Comparison of ENCODE assay signal across 19 cellular contexts in the genomic region with DNA sequence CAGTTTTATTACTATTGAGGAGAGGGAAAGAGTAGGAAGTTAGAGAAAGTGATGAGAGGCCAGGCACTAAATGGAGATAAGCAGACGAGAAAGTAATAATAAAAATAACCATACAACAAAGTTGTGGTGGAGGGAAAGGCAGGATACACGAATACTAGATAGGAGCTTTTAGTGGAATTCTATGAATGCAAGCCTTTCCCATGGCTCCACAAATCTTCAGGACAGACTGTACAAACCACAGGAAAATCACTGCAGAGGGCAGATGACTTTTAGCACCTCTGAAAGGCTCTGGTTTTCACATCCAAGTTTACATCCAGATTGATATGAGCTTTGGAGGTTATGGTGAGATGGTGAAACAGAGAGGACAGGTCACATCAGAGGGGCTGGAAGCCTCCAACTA. TPM values are rescaled to one million over a fixed set of nuclear protein-coding genes. Genes with fewer than 3 reads are reported as not detected.
DNase-seq lines count a peak whose midpoint lies in the region; TF ChIP-seq lines count a peak whose summit lies in the region.
"Had no signal": no experiment of that assay in that cellular context is flagged by ENCODE, and none has a peak within 500 bp of the region (broad histone marks: within the 10 kb centered on the region; RNA-seq: fewer than 3 reads in every experiment).

No MANE protein-coding gene starts in this region.

- POLR2A ChIA-PET in RWPE1 (lab: Yijun Ruan, JAX; ENCODE audit: low non-redundant PET) = no interaction called here

- H3K27me3 ChIP-seq in brain microvascular endothelial cell (replicated peaks) (no peaks in the 10 kb centered on the region), mesenchymal stem cell (ENCODE audit: control insufficient read depth in 1 of 2, insufficient read depth in 1 of 2, low read length in 2 of 2) (no peaks in the 10 kb centered on the region), HAP-1 (ENCODE audit: low read depth) (no peaks in the 10 kb centered on the region)

- in situ Hi-C loops in brain microvascular endothelial cell (cut with HindIII; ENCODE audit: low pct_ligation_motif_present, low sequenced_read_pairs) (no loop called here), HAP-1 (cut with MboI; ENCODE audit: low sequenced_read_pairs) (no loop called here)

- no peak overlapping the region for H3K4ac ChIP-seq in mesenchymal stem cell (ENCODE audit: low read depth in 1 of 2, low read length in 2 of 2)

- H3K9me3 Mint-ChIP-seq in activated T-helper 1 cell treated with anti-CD3 and anti-CD28 coated beads, Interleukin-12 subunit alpha, Interleukin-12 subunit beta, Interleukin-2, Interleukin-4 antibody, amounts not matched to agents 30 ng/mL and 10 ng/mL and 1 ng/mL, durations not matched to agents 14 hours and 24 hours and 36 hours = no peaks in the 10 kb centered on the region
- H3K9me3 Mint-ChIP-seq: CD8-positive, alpha-beta T cell had no signal

- no peaks in the 10 kb centered on the region for H3K79me1 ChIP-seq in mesenchymal stem cell (replicated peaks; ENCODE audit: low read length, poor library complexity, severe bottlenecking)

- no peak overlapping the region for H3K4me3 Mint-ChIP-seq in activated T-helper 1 cell treated with anti-CD3 and anti-CD28 coated beads, Interleukin-12 subunit alpha, Interleukin-12 subunit beta, Interleukin-2, Interleukin-4 antibody, amounts not matched to agents 30 ng/mL and 10 ng/mL and 1 ng/mL, durations not matched to agents 14 hours and 24 hours and 36 hours
- H3K4me3 Mint-ChIP-seq: CD8-positive, alpha-beta T cell had no signal

- H3K4me1 ChIP-seq in mesenchymal stem cell (ENCODE audit: control insufficient read depth, insufficient read depth, low read depth, low read length) = no peaks in the 10 kb centered on the region
- H3K4me1 ChIP-seq in HAP-1 = no peaks in the 10 kb centered on the region
- H3K4me1 ChIP-seq: A549; BLaER1 treated with 17β-estradiol and CSF1 and Interleukin-3, amounts not matched to agents 10 nM and 100 nM had no signal

- H2BK15ac ChIP-seq in mesenchymal stem cell (ENCODE audit: low read depth, poor library complexity, severe bottlenecking) = no peak overlapping the region

- no peak overlapping the region for H2BK5ac ChIP-seq in mesenchymal stem cell (ENCODE audit: low read depth, low read length, poor library complexity, severe bottlenecking)

- peaks cover 39% of the 10 kb centered on the region for H3K4me1 Mint-ChIP-seq in activated T-helper 1 cell treated with anti-CD3 and anti-CD28 coated beads, Interleukin-12 subunit alpha, Interleukin-12 subunit beta, Interleukin-2, Interleukin-4 antibody, amounts not matched to agents 30 ng/mL and 10 ng/mL and 1 ng/mL, durations not matched to agents 14 hours and 24 hours and 36 hours (ENCODE audit: low read depth)

- intact Hi-C loops in activated T-helper 1 cell treated with anti-CD3 and anti-CD28 coated beads, Interleukin-12 subunit alpha, Interleukin-12 subunit beta, Interleukin-2, Interleukin-4 antibody, amounts not matched to agents 30 ng/mL and 10 ng/mL and 1 ng/mL, durations not matched to agents 14 hours and 24 hours and 36 hours (cut with micrococcal nuclease) = no loop called here

- H3K36me3 Mint-ChIP-seq in activated T-helper 1 cell treated with anti-CD3 and anti-CD28 coated beads, Interleukin-12 subunit alpha, Interleukin-12 subunit beta, Interleukin-2, Interleukin-4 antibody, amounts not matched to agents 30 ng/mL and 10 ng/mL and 1 ng/mL, durations not matched to agents 14 hours and 24 hours and 36 hours (ENCODE audit: low read depth) = peaks cover 1% of the 10 kb centered on the region
- H3K36me3 Mint-ChIP-seq: CD8-positive, alpha-beta T cell had no signal

- H3K9ac ChIP-seq in mesenchymal stem cell (ENCODE audit: low read length) = no peak overlapping the region
- H3K9ac ChIP-seq: BLaER1 treated with 17β-estradiol and CSF1 and Interleukin-3, amounts not matched to agents 10 nM and 100 nM; GM23248 had no signal

- TF ChIP-seq CTCF in brain microvascular endothelial cell (IDR thresholded peaks at IDR 0.05; ENCODE audit: low read depth, low read length, missing control alignments) = no peak
- no peak for TF ChIP-seq CTCF in RWPE1 (conservative IDR thresholded peaks at IDR 0.05; ENCODE audit: low read depth)

- CTCF ChIA-PET in RWPE1 (lab: Yijun Ruan, JAX) = no interaction called here

- H3K4me3 ChIP-seq in brain microvascular endothelial cell (ENCODE audit: low read depth, low read length) = no peak overlapping the region
- no peak overlapping the region for H3K4me3 ChIP-seq in mesenchymal stem cell (ENCODE audit: insufficient read depth in 1 of 2, low read depth in 1 of 2, low read length in 2 of 2)
- H3K4me3 ChIP-seq in HAP-1 = no peak overlapping the region
- H3K4me3 ChIP-seq: A549; BLaER1 treated with 17β-estradiol and CSF1 and Interleukin-3, amounts not matched to agents 10 nM and 100 nM; GM12878; GM23248 had no signal

- no peak overlapping the region for H2BK120ac ChIP-seq in mesenchymal stem cell (ENCODE audit: low read depth, low read length)

- WGBS in mesenchymal stem cell = no CpG with 5 or more reads among the region's 2 CpGs

- H3K9me3 ChIP-seq in mesenchymal stem cell (ENCODE audit: control insufficient read depth, low read length) (no peaks in the 10 kb centered on the region), HAP-1 (no peaks in the 10 kb centered on the region)
- H3K9me3 ChIP-seq: A549; BLaER1 treated with 17β-estradiol and CSF1 and Interleukin-3, amounts not matched to agents 10 nM and 100 nM had no signal

- H3K18ac ChIP-seq in mesenchymal stem cell (ENCODE audit: low read depth in 1 of 2, low read length in 2 of 2) = no peak overlapping the region

- no peak overlapping the region for H3K4me2 ChIP-seq in mesenchymal stem cell (ENCODE audit: low read length, poor library complexity, severe bottlenecking)
- H3K4me2 ChIP-seq: A549; BLaER1 treated with 17β-estradiol and CSF1 and Interleukin-3, amounts not matched to agents 10 nM and 100 nM had no signal

- no peak overlapping the region for H3K23ac ChIP-seq in mesenchymal stem cell (ENCODE audit: low read length in 2 of 2)

- DNase-seq in EH (ENCODE audit: low read depth) = peak; percentile 38
- DNase-seq in activated T-helper 1 cell treated with anti-CD3 and anti-CD28 coated beads, Interleukin-12 subunit alpha, Interleukin-12 subunit beta, Interleukin-2, Interleukin-4 antibody, amounts not matched to agents 30 ng/mL and 10 ng/mL and 1 ng/mL, durations not matched to agents 14 hours and 24 hours and 36 hours (ENCODE audit: low spot score) = no peak
- peak; percentile 16 for DNase-seq in brain microvascular endothelial cell
- DNase-seq in mesenchymal stem cell = peak; percentile 43
- DNase-seq in HAP-1 (ENCODE audit: low spot score in 2 of 2) = no peak
- DNase-seq in RWPE1 (ENCODE audit: low spot score) = no peak
- DNase-seq in epidermal melanocyte (ENCODE audit: insufficient read length, low spot score) = no peak
- DNase-seq in NCI-H2081 (lab: John Stamatoyannopoulos, UW) = no peak
- DNase-seq: Calu3; CD8-positive, alpha-beta T cell; DMS79 treated with DMSO at 0.1 percent for 48 hours; EL; GM23248; HCEC 1CT had no signal

- H2AFZ ChIP-seq in mesenchymal stem cell (ENCODE audit: low read depth, low read length) = no peak overlapping the region
- H2AFZ ChIP-seq: GM23248 had no signal

- H2BK12ac ChIP-seq in mesenchymal stem cell (ENCODE audit: low read length in 2 of 2) = no peak overlapping the region

- peak overlapping the region; percentile 15 for H3K27ac Mint-ChIP-seq in activated T-helper 1 cell treated with anti-CD3 and anti-CD28 coated beads, Interleukin-12 subunit alpha, Interleukin-12 subunit beta, Interleukin-2, Interleukin-4 antibody, amounts not matched to agents 30 ng/mL and 10 ng/mL and 1 ng/mL, durations not matched to agents 14 hours and 24 hours and 36 hours
- H3K27ac Mint-ChIP-seq: CD8-positive, alpha-beta T cell had no signal

- H3K14ac ChIP-seq in mesenchymal stem cell (ENCODE audit: low read length in 2 of 2) = no peak overlapping the region

- H2AK5ac ChIP-seq in mesenchymal stem cell (ENCODE audit: low read length, severe bottlenecking) = no peak overlapping the region

- no peak overlapping the region for H3K27ac ChIP-seq in brain microvascular endothelial cell
- no peak overlapping the region for H3K27ac ChIP-seq in mesenchymal stem cell (ENCODE audit: low read length, poor library complexity, severe bottlenecking)
- no peak overlapping the region for H3K27ac ChIP-seq in RWPE1
- H3K27ac ChIP-seq: A549; BLaER1 treated with 17β-estradiol and CSF1 and Interleukin-3, amounts not matched to agents 10 nM and 100 nM; GM23248 had no signal

- no peak overlapping the region for H4K8ac ChIP-seq in mesenchymal stem cell (ENCODE audit: low read length)

- no peak overlapping the region for H4K91ac ChIP-seq in mesenchymal stem cell (ENCODE audit: low read length)

- peaks cover 4% of the 10 kb centered on the region for H3K27me3 Mint-ChIP-seq in activated T-helper 1 cell treated with anti-CD3 and anti-CD28 coated beads, Interleukin-12 subunit alpha, Interleukin-12 subunit beta, Interleukin-2, Interleukin-4 antibody, amounts not matched to agents 30 ng/mL and 10 ng/mL and 1 ng/mL, durations not matched to agents 14 hours and 24 hours and 36 hours (ENCODE audit: insufficient read depth)

- no peaks in the 10 kb centered on the region for H3K36me3 ChIP-seq in brain microvascular endothelial cell (replicated peaks)
- no peaks in the 10 kb centered on the region for H3K36me3 ChIP-seq in mesenchymal stem cell (ENCODE audit: control insufficient read depth in 1 of 2, insufficient read depth in 2 of 2, low read depth in 1 of 2, low read length in 2 of 2)
- H3K36me3 ChIP-seq in HAP-1 (replicated peaks) = no peaks in the 10 kb centered on the region
- H3K36me3 ChIP-seq: BLaER1 treated with 17β-estradiol and CSF1 and Interleukin-3, amounts not matched to agents 10 nM and 100 nM had no signal

RNA-seq across cellular contexts. Expression of gene TNIP3, which starts 41.5 kb away (rescaled TPM):
- 21.9 and 23.9 TPM in 2 replicates for total RNA-seq in activated T-helper 1 cell treated with anti-CD3 and anti-CD28 coated beads, Interleukin-12 subunit alpha, Interleukin-12 subunit beta, Interleukin-2, Interleukin-4 antibody, amounts not matched to agents 30 ng/mL and 10 ng/mL and 1 ng/mL, durations not matched to agents 14 hours and 24 hours and 36 hours
- polyA plus RNA-seq in mesenchymal stem cell (2013, experiment 1 of 2) = 0.14 TPM
- polyA plus RNA-seq in mesenchymal stem cell (2013, experiment 2 of 2) = 0.11 TPM
- total RNA-seq: Calu3, G401, HT-29 had no signal

RNA-seq across cellular contexts. Expression of gene NDNF, which starts 50.3 kb away (rescaled TPM):
- total RNA-seq in activated T-helper 1 cell treated with anti-CD3 and anti-CD28 coated beads, Interleukin-12 subunit alpha, Interleukin-12 subunit beta, Interleukin-2, Interleukin-4 antibody, amounts not matched to agents 30 ng/mL and 10 ng/mL and 1 ng/mL, durations not matched to agents 14 hours and 24 hours and 36 hours = 0.39 TPM in 1 of 2 replicates, not detected in the other
- 0.12 TPM for polyA plus RNA-seq in mesenchymal stem cell (2013, experiment 1 of 2)
- 0.14 TPM for polyA plus RNA-seq in mesenchymal stem cell (2013, experiment 2 of 2)
- total RNA-seq: CD8-positive, alpha-beta T cell; G401 had no signal
- polyA plus RNA-seq: A549, GM12878 had no signal

Comparison
In these comparisons a context has a peak if more than half of its experiments do, and no peak if none do; other contexts are left out.
1. DNase-seq: peak in EH (single experiment), brain microvascular endothelial cell (single experiment) and mesenchymal stem cell (single experiment); none in activated T-helper 1 cell treated with anti-CD3 and anti-CD28 coated beads, Interleukin-12 subunit alpha, Interleukin-12 subunit beta, Interleukin-2, Interleukin-4 antibody, amounts not matched to agents 30 ng/mL and 10 ng/mL and 1 ng/mL, durations not matched to agents 14 hours and 24 hours and 36 hours (single experiment), HAP-1 (0 of 2), RWPE1 (single experiment), epidermal melanocyte (single experiment) and NCI-H2081 (0 of 2).